ENCODE assay signal across 1 cellular context in the genomic region with DNA sequence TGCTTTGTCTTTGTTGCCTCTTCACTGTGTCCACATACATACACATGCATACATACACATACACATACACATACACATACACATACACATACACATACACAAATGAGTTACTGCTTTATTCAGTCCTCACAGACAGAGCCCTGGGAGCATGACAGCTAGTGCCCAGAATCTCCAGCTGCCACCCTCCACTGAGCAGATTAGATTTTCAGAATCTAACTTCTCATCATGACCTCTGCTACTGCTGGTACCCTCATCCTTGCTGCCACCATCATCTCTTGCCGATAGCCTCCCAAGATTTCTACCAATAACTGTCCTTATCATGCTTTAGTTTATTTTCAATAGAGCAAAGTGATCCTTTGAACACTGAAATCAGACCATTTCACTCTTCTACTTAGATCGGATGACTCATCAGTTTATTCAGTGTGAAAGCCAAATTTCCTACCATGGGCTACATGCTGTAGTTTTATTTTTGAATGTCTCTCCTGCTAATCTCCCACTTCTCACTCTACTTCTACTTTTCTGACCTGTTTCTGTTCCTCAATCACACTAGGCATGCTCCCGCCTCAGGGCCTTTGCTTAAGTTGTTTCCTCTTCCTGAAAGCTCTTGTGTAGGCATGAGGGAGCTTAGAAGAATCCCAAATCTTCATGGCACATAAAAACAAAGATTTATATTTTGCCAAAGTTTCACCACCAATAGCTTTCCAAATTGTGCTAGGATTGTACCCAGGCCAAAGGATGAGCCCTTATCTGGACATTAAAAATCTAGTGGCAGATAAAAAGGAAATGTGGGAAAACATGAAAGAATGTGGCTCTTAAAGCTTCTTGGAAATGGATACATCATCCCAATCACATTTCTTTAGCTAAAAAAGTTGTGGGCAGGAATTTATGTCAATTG.
TF ChIP-seq lines count a peak whose summit lies in the region.

No MANE protein-coding gene starts in this region.

TF ChIP-seq in A549, 52 proteins besides CTCF, POLR2A, EP300 and RAD21 (continued from another document):
- TF ChIP-seq REST (IDR thresholded peaks at IDR 0.05) (no peak), MAFK (IDR thresholded peaks at IDR 0.05; ENCODE audit: partially characterized antibody) (peak; percentile 93), JUNB (IDR thresholded peaks at IDR 0.05) (no peak)
